ENCODE assay signal across 8 cellular contexts in the genomic region with DNA sequence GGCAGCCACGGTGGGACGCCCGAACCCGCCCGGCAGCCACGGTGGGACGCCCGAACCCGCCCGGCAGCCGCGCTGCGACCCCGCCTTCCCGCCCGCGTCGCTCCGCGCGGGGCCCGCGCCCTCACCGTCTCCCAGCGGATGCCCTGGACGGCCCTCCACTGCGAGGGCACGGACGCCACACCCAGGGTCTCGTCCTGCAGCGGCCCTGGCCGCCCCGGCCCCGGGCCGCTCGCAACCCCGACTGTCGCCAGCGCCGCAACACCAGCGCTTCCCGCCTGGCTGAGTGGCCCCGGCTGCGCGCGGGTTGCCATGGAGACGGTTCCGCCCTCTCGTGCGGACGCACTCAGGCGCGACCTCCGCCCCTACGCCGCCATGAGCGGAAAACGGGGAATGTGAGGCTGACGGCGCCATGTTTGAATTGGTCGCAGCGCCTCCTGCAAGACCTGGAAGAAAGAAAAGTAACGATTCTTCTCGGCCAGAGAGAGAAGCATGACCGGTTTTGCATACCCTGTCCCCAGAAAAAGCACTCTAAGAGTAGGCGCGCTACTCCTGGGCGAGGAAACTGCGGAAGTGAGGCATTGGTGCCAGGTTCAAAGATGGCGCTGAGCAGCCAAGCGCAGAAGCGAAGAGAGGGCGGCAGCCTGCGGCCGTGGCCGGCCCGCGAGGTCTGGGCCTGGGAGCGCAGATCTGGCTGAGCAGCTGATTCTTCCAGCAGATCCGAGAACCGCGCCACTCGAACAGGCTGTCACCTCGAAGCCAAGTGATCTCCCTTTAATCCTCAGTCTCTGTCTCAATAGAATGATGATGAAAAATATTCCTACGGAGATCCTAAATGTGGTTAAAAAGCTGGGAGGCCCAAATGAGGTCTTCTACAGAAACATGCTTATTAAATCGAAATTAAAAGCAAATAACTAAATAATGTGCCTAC. TPM values are rescaled to one million over a fixed set of nuclear protein-coding genes. Genes with fewer than 3 reads are reported as not detected.
A peak's percentile ranks its signal among the peaks of the same experiment; 100 is the strongest.
DNase-seq lines count a peak whose midpoint lies in the region; ATAC-seq and TF ChIP-seq lines count a peak whose summit lies in the region.

DYNC2I2 (minus strand) TSS at position 432 of the 928 bp plus-strand sequence; CDS start at position 311, 121 bp downstream.

- TF ChIP-seq CTCF in choroid plexus epithelial cell (conservative IDR thresholded peaks at IDR 0.05; ENCODE audit: low read depth, low read length) = no peak

- POLR2A ChIA-PET in activated CD4-positive, alpha-beta T cell treated with anti-CD3 and anti-CD28 coated beads for 36 hours (lab: Charles Lee) = no interaction called here

- no peaks in the 10 kb centered on the region for H3K36me3 Mint-ChIP-seq in activated CD4-positive, alpha-beta T cell treated with anti-CD3 and anti-CD28 coated beads for 36 hours (ENCODE audit: low read depth)

- ATAC-seq in GM19043 (IDR thresholded peaks at IDR 0.05; ENCODE audit: low read depth, unreplicated experiment) (peak; percentile 59), HG03432 (IDR thresholded peaks at IDR 0.05; ENCODE audit: unreplicated experiment) (peak; percentile 76)
- peak; percentile 98 for ATAC-seq in activated CD4-positive, alpha-beta T cell treated with anti-CD3 and anti-CD28 coated beads for 36 hours

- intact Hi-C loops in activated CD4-positive, alpha-beta T cell treated with anti-CD3 and anti-CD28 coated beads for 36 hours (cut with DNase I, micrococcal nuclease) = loop anchor here (1.0 to 5.0 kb wide), 19 partner anchors 28 to 379 kb away; partner anchors contain the start of genes ZDHHC12 (in 2 of the 2), COQ4 (in 1 of the 2), DOLK (in 1 of the 2) and ENDOG (in 1 of the 2)

- DNase-seq in AG20443 (ENCODE audit: low spot score) (peak; percentile 99), NCI-H524 (lab: John Stamatoyannopoulos, UW) (peak; percentile 85 to 93), choroid plexus epithelial cell (ENCODE audit: low read depth) (peak; percentile 94), kidney tubule cell (ENCODE audit: low spot score) (peak; percentile 85)
- peak; percentile 99 for DNase-seq in activated CD4-positive, alpha-beta T cell treated with anti-CD3 and anti-CD28 coated beads for 36 hours
- DNase-seq in stimulated activated CD4-positive, alpha-beta T cell treated with anti-CD3 and anti-CD28 coated beads, Interleukin-1b, Interleukin-23, amount 100 ng/mL, for 1 hour (ENCODE audit: low read depth in 2 of 2) = peak; percentile 92 to 93

- CTCF ChIA-PET in activated CD4-positive, alpha-beta T cell treated with anti-CD3 and anti-CD28 coated beads for 36 hours (lab: Charles Lee) = interaction anchor here (0.6 kb wide), 1 partner anchor 300 kb away, joined by 3 read pairs; no protein-coding TSS in a partner anchor

- peak within 1 kb of the TSS; percentile 100 for H3K27ac Mint-ChIP-seq in activated CD4-positive, alpha-beta T cell treated with anti-CD3 and anti-CD28 coated beads for 36 hours

- no peaks in the 10 kb centered on the region for H3K9me3 Mint-ChIP-seq in activated CD4-positive, alpha-beta T cell treated with anti-CD3 and anti-CD28 coated beads for 36 hours (ENCODE audit: low read depth)

- no peaks in the 10 kb centered on the region for H3K27me3 Mint-ChIP-seq in activated CD4-positive, alpha-beta T cell treated with anti-CD3 and anti-CD28 coated beads for 36 hours

- peaks cover 6% of the 10 kb centered on the region for H3K4me1 Mint-ChIP-seq in activated CD4-positive, alpha-beta T cell treated with anti-CD3 and anti-CD28 coated beads for 36 hours

- peak within 1 kb of the TSS; percentile 82 for H3K4me3 Mint-ChIP-seq in activated CD4-positive, alpha-beta T cell treated with anti-CD3 and anti-CD28 coated beads for 36 hours

- peak within 1 kb of the TSS; percentile 72 for H3K4me3 ChIP-seq in choroid plexus epithelial cell (ENCODE audit: low read depth, low read length)

RNA-seq across cellular contexts. Expression of gene DYNC2I2, which starts in this region (rescaled TPM):
- 10 to 100 TPM; 26.7 to 35.7 TPM for total RNA-seq in activated CD4-positive, alpha-beta T cell treated with anti-CD3 and anti-CD28 coated beads for 36 hours

Comparison
In these comparisons a context has a peak if more than half of its experiments do, and no peak if none do; other contexts are left out.
1. Peak in every context shown above with its lines: DNase-seq, ATAC-seq and H3K4me3 ChIP-seq.